1 cellular context compared by ENCODE assay signal in the genomic region with DNA sequence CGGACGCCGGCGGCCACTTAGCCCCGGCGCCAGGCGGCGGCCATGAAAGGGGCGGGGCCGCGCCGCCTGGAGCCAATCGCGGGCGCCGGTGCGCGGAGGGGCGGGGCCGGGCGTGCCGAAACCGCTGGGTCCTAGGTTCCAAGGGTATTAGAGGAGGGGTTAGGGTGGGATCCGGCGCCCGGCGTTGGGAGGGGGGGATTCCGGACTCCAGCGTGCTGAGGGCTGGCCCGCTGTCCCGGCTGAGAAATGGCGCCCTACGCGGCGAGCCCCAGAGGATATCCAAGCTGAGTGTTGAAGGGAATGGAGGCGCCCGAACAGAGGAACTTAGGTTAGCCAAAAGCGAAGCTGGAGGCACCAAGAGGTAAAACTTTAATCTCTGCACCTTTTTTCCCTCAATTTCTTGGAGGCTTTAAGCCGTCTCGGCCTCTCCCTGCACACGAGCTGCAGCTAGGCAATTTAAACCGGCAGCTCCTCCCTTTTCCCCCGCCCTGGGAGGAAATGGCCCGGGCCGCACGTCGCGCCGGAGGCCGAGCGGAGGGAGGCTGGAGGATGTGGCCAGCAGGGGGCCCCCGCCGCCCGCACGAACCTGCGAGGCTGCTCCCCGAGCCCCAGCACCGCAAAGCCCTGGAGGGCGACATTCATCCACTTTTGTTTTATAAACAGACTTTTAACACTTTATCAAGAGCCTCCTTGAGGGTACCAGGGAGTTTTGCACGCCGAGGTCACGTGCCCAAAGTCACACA.
A peak's percentile ranks its signal among the peaks of the same experiment; 100 is the strongest.
TF ChIP-seq lines count a peak whose summit lies in the region.

Gene XXYLT1 (minus strand): TSS at position 44 of the 743 bp plus-strand sequence. CDS start 101 bp downstream, outside the sequence.

TF ChIP-seq in GM23338, 12 proteins besides CTCF, POLR2A, EP300 and RAD21 (continued from another document):
- TF ChIP-seq, protein P1, sequence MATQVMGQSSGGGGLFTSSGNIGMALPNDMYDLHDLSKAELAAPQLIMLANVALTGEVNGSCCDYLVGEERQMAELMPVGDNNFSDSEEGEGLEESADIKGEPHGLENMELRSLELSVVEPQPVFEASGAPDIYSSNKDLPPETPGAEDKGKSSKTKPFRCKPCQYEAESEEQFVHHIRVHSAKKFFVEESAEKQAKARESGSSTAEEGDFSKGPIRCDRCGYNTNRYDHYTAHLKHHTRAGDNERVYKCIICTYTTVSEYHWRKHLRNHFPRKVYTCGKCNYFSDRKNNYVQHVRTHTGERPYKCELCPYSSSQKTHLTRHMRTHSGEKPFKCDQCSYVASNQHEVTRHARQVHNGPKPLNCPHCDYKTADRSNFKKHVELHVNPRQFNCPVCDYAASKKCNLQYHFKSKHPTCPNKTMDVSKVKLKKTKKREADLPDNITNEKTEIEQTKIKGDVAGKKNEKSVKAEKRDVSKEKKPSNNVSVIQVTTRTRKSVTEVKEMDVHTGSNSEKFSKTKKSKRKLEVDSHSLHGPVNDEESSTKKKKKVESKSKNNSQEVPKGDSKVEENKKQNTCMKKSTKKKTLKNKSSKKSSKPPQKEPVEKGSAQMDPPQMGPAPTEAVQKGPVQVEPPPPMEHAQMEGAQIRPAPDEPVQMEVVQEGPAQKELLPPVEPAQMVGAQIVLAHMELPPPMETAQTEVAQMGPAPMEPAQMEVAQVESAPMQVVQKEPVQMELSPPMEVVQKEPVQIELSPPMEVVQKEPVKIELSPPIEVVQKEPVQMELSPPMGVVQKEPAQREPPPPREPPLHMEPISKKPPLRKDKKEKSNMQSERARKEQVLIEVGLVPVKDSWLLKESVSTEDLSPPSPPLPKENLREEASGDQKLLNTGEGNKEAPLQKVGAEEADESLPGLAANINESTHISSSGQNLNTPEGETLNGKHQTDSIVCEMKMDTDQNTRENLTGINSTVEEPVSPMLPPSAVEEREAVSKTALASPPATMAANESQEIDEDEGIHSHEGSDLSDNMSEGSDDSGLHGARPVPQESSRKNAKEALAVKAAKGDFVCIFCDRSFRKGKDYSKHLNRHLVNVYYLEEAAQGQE (IDR thresholded peaks at IDR 0.05; ENCODE audit: unreplicated experiment), result no peak
- TF ChIP-seq CREB1 (CRISPR knock-in tag; IDR thresholded peaks at IDR 0.05; ENCODE audit: low read depth) (peak; percentile 62), STAT1 (IDR thresholded peaks at IDR 0.05; ENCODE audit: unreplicated experiment) (no peak)
